In the genomic region with DNA sequence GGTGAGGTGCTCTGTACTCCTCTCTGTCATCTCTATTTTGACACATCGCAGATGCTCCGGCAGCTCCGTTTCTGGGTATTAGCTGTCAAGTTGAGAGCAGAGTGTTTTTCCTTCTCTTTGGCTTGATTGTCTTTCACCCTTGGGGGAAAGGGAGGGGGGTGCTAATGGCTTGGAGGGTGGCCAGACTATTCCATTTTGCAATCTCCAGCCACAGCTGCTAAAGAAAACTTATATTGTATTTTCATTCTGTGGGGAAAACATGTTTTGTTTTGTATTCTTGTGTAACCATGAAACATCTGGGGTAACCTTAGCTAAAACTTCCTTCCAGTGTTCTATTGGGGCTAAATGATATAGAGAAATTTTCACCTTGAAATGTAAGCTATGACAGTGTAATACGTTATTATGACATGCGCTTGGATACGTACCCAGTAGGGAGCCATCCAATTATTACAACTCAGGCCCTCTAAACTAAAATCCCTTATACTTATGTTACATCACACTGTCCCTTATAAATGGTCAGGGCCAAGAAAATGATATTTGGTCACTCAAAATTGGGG, we compare ENCODE assay signal across 14 cellular contexts. TPM values are rescaled to one million over a fixed set of nuclear protein-coding genes. Genes with fewer than 3 reads are reported as not detected.
DNase-seq lines count a peak whose midpoint lies in the region; ATAC-seq and TF ChIP-seq lines count a peak whose summit lies in the region.
"Had no signal": no experiment of that assay in that cellular context is flagged by ENCODE, and none has a peak within 500 bp of the region (broad histone marks: within the 10 kb centered on the region; RNA-seq: fewer than 3 reads in every experiment).

No MANE protein-coding gene starts in this region.

- peak overlapping the region; percentile 58 for H3K4me2 ChIP-seq in osteoblast (ENCODE audit: insufficient read depth, low read length)

- H3K27ac ChIP-seq in osteoblast (ENCODE audit: low read depth, low read length) (peak overlapping the region; percentile 36), prostate gland (no peak overlapping the region)
- H3K27ac ChIP-seq: VCaP had no signal

- H3K4me1 ChIP-seq in adipocyte (ENCODE audit: control insufficient read depth, insufficient read depth, low read length) (peaks cover 53% of the 10 kb centered on the region), osteoblast (ENCODE audit: insufficient read depth, low read length) (peaks cover 51% of the 10 kb centered on the region), prostate gland (replicated peaks) (no peaks in the 10 kb centered on the region)

- H3K4me3 ChIP-seq in adipocyte (ENCODE audit: low read length) = peak overlapping the region; percentile 14
- peak overlapping the region; percentile 10 for H3K4me3 ChIP-seq in osteoblast (ENCODE audit: insufficient read depth, low read length)
- no peak overlapping the region for H3K4me3 ChIP-seq in prostate gland

- H3K27me3 ChIP-seq in adipocyte (replicated peaks; ENCODE audit: control insufficient read depth, insufficient read depth, low read length) (no peaks in the 10 kb centered on the region), osteoblast (ENCODE audit: insufficient read depth, low read length) (no peaks in the 10 kb centered on the region), prostate gland (replicated peaks; ENCODE audit: insufficient read depth) (no peaks in the 10 kb centered on the region)

- no peak for ATAC-seq in HG02610 (IDR thresholded peaks at IDR 0.05; ENCODE audit: unreplicated experiment)
- ATAC-seq in activated CD8-positive, alpha-beta memory T cell treated with anti-CD3 and anti-CD28 coated beads, Interleukin-2, amount 10 ng/mL, durations not matched to agents 7 days and 5 days = no peak

- no peaks in the 10 kb centered on the region for H4K20me1 ChIP-seq in osteoblast (ENCODE audit: insufficient read depth, low read length)

- peaks cover 2% of the 10 kb centered on the region for H3K4me1 Mint-ChIP-seq in activated CD8-positive, alpha-beta memory T cell treated with anti-CD3 and anti-CD28 coated beads, Interleukin-2, amount 10 ng/mL, durations not matched to agents 7 days and 5 days
- H3K4me1 Mint-ChIP-seq: central memory CD8-positive, alpha-beta T cell; IgD-negative memory B cell had no signal

- peak; percentile 68 for DNase-seq in AG08395 (ENCODE audit: low spot score)
- DNase-seq in adipocyte (ENCODE audit: low read depth) = peak; percentile 86
- peak; percentile 85 for DNase-seq in fibroblast of the conjunctiva (ENCODE audit: low read depth)
- peak; percentile 52 for DNase-seq in osteoblast (ENCODE audit: insufficient read length, low spot score, missing footprints)
- DNase-seq in stimulated activated CD4-positive, alpha-beta T cell treated with anti-CD3 and anti-CD28 coated beads, Interleukin-1b, Interleukin-23, amount 100 ng/mL, for 48 hours = no peak
- DNase-seq in activated CD8-positive, alpha-beta memory T cell treated with anti-CD3 and anti-CD28 coated beads, Interleukin-2, amount 10 ng/mL, durations not matched to agents 7 days and 5 days = no peak
- DNase-seq in prostate gland (ENCODE audit: low spot score) = no peak
- DNase-seq: activated T-cell treated with anti-CD3 and anti-CD28 coated beads, Interleukin-2, amount 50 U/mL, for 1 hour; NCI-H2081 treated with DMSO at 0.1 percent for 48 hours; stimulated activated CD4-positive, alpha-beta T cell treated with anti-CD3 and anti-CD28 coated beads, Interleukin-12 subunit alpha, Interleukin-12 subunit beta, amount 100 ng/mL, for 4 hours had no signal

- H3K36me3 Mint-ChIP-seq in activated CD8-positive, alpha-beta memory T cell treated with anti-CD3 and anti-CD28 coated beads, Interleukin-2, amount 10 ng/mL, durations not matched to agents 7 days and 5 days = no peaks in the 10 kb centered on the region
- H3K36me3 Mint-ChIP-seq: IgD-negative memory B cell had no signal

- H3K9me3 Mint-ChIP-seq in activated CD8-positive, alpha-beta memory T cell treated with anti-CD3 and anti-CD28 coated beads, Interleukin-2, amount 10 ng/mL, durations not matched to agents 7 days and 5 days (ENCODE audit: low read depth) = no peaks in the 10 kb centered on the region
- H3K9me3 Mint-ChIP-seq: central memory CD8-positive, alpha-beta T cell had no signal

- 62% methylated on average over 6 of the region's 6 CpGs for WGBS in prostate gland

- H3K36me3 ChIP-seq in adipocyte (ENCODE audit: control insufficient read depth, insufficient read depth, low read length, severe bottlenecking) = no peaks in the 10 kb centered on the region
- no peaks in the 10 kb centered on the region for H3K36me3 ChIP-seq in osteoblast (ENCODE audit: insufficient read depth, low read length)
- no peaks in the 10 kb centered on the region for H3K36me3 ChIP-seq in prostate gland

- TF ChIP-seq CTCF in osteoblast (IDR thresholded peaks at IDR 0.05; ENCODE audit: extremely low read depth, low read depth, low read length) (no peak), prostate gland (IDR thresholded peaks at IDR 0.05) (no peak)

- H3K27ac Mint-ChIP-seq in activated CD8-positive, alpha-beta memory T cell treated with anti-CD3 and anti-CD28 coated beads, Interleukin-2, amount 10 ng/mL, durations not matched to agents 7 days and 5 days = no peak overlapping the region
- H3K27ac Mint-ChIP-seq: IgD-negative memory B cell had no signal

- peaks cover 4% of the 10 kb centered on the region for H3K27me3 Mint-ChIP-seq in activated CD8-positive, alpha-beta memory T cell treated with anti-CD3 and anti-CD28 coated beads, Interleukin-2, amount 10 ng/mL, durations not matched to agents 7 days and 5 days
- H3K27me3 Mint-ChIP-seq: central memory CD8-positive, alpha-beta T cell; IgD-negative memory B cell had no signal

- intact Hi-C loops in prostate gland (cut with DNase I) = no loop called here

- H3K9ac ChIP-seq in adipocyte (ENCODE audit: low read length) = no peak overlapping the region

- no peak for TF ChIP-seq POLR2A in prostate gland (IDR thresholded peaks at IDR 0.05)

- CTCF ChIA-PET in activated CD8-positive, alpha-beta memory T cell treated with anti-CD3 and anti-CD28 coated beads, Interleukin-2, amount 10 ng/mL, durations not matched to agents 7 days and 5 days (lab: Charles Lee) = no interaction called here

- no peaks in the 10 kb centered on the region for H3K79me2 ChIP-seq in osteoblast (ENCODE audit: insufficient read depth, low read length)

- peak overlapping the region; percentile 8 for H2AFZ ChIP-seq in osteoblast (ENCODE audit: low read length)

- no peak overlapping the region for H3K4me3 Mint-ChIP-seq in activated CD8-positive, alpha-beta memory T cell treated with anti-CD3 and anti-CD28 coated beads, Interleukin-2, amount 10 ng/mL, durations not matched to agents 7 days and 5 days
- H3K4me3 Mint-ChIP-seq: central memory CD8-positive, alpha-beta T cell; IgD-negative memory B cell had no signal

- H3K9me3 ChIP-seq in adipocyte (ENCODE audit: control insufficient read depth, low read length) (no peaks in the 10 kb centered on the region), osteoblast (ENCODE audit: low read depth, low read length) (no peaks in the 10 kb centered on the region), prostate gland (no peaks in the 10 kb centered on the region)

RNA-seq across cellular contexts. Expression of a gene that starts 14.0 kb away (rescaled TPM):
- total RNA-seq in osteoblast (76.0 and 77.4 TPM in 2 replicates), prostate gland (10 to 100 TPM; 24.6 to 43.3 TPM)
- not detected for total RNA-seq in activated CD8-positive, alpha-beta memory T cell treated with anti-CD3 and anti-CD28 coated beads, Interleukin-2, amount 10 ng/mL, durations not matched to agents 7 days and 5 days

RNA-seq across cellular contexts. Expression of a gene that starts 24.2 kb away (rescaled TPM):
- total RNA-seq in osteoblast = 1.1 and 1.8 TPM in 2 replicates
- under 1 TPM; 0.20 to 0.47 TPM for total RNA-seq in activated CD8-positive, alpha-beta memory T cell treated with anti-CD3 and anti-CD28 coated beads, Interleukin-2, amount 10 ng/mL, durations not matched to agents 7 days and 5 days
- 1 to 10 TPM; 3.2 to 6.6 TPM for total RNA-seq in prostate gland

RNA-seq across cellular contexts. Expression of a gene that starts 24.6 kb away (rescaled TPM):
- 13.0 and 18.1 TPM in 2 replicates for total RNA-seq in osteoblast
- under 1 TPM in 1 of 2 experiments, not detected in 1; 0.66 TPM for total RNA-seq in activated CD8-positive, alpha-beta memory T cell treated with anti-CD3 and anti-CD28 coated beads, Interleukin-2, amount 10 ng/mL, durations not matched to agents 7 days and 5 days
- 10 to 100 TPM in 1 of 2 donors, 1 to 10 TPM in 1; 9.8 to 13.3 TPM for total RNA-seq in prostate gland

Comparison
In these comparisons a context has a peak if more than half of its experiments do, and no peak if none do; other contexts are left out.
1. DNase-seq: peak in AG08395 (single experiment), adipocyte (single experiment), fibroblast of the conjunctiva (single experiment) and osteoblast (single experiment); none in stimulated activated CD4-positive, alpha-beta T cell treated with anti-CD3 and anti-CD28 coated beads, Interleukin-1b, Interleukin-23, amount 100 ng/mL, for 48 hours (single experiment), activated CD8-positive, alpha-beta memory T cell treated with anti-CD3 and anti-CD28 coated beads, Interleukin-2, amount 10 ng/mL, durations not matched to agents 7 days and 5 days (single experiment) and prostate gland (single experiment).
2. H3K4me3 ChIP-seq: peak in adipocyte (single experiment) and osteoblast (single experiment); none in prostate gland (0 of 2).
3. RNA of a gene that starts 14.0 kb away (total RNA-seq): 76.0 to 77.4 TPM in osteoblast and 24.6 to 43.3 TPM in prostate gland; not detected in activated CD8-positive, alpha-beta memory T cell treated with anti-CD3 and anti-CD28 coated beads, Interleukin-2, amount 10 ng/mL, durations not matched to agents 7 days and 5 days; every median in the first group is over 10 times any median in the second.